ENCODE assay signal across 8 cellular contexts in the genomic region with DNA sequence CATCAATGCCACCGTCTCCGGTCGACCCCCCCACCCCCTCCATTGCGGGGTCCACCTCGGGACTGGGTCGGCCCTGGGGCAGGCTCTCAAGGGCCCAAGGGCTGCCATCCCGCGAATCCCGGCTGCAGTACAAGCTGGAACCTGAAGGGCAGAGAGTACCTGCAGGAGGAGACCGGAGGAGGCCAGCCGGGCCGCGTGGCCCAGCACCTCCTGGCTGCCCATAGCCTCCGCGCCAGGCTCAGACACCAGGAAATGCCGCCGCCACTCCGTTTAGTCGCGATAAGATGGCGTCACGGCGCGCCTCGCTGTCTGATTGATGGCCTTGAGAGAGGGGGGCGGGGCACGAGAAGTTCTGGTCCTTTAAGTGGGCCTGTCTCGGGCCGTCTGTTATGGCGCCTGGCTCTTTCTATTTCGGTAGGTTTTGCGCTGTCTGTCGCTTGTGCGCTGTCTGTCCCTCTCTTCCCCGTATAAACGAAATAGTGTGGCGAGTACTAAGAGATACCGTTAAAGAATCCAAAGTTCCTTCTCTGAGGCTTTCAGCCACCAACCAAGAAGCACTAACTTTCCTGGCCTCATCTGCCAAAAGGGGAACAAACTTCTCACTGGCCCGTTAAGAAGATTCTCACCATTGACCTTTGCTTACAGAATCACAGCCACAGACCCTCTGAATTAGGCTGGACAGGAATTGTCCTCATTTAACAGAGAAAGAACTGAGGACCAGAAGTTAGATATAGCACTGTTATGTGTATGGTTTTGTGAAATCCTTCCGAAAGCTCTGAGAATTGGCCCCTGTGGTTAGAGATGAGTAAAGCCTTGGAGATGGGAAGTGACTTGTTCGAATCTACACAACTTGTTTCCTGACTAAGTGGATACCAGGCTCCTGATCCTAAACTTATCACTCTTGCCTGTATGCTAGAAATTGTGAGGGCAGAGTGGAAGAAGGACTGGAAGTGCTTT. TPM values are rescaled to one million over a fixed set of nuclear protein-coding genes. Genes with fewer than 3 reads are reported as not detected.
DNase-seq lines count a peak whose midpoint lies in the region; ATAC-seq and TF ChIP-seq lines count a peak whose summit lies in the region.

Gene RFT1 (minus strand): TSS at position 257 of the 957 bp plus-strand sequence. CDS start 35 bp downstream, at position 222.

- H3K36me3 ChIP-seq in colonic mucosa: no peaks in the 10 kb centered on the region

- ATAC-seq in HG03439 (IDR thresholded peaks at IDR 0.05; ENCODE audit: unreplicated experiment): peak; percentile 80

- no peaks in the 10 kb centered on the region for H3K9me3 Mint-ChIP-seq in activated CD4-positive, alpha-beta T cell treated with anti-CD3 and anti-CD28 coated beads, Interleukin-2, amount 10 ng/mL, durations not matched to agents 24 days and 14 days

- no peaks in the 10 kb centered on the region for H3K9me3 ChIP-seq in colonic mucosa

- peak; percentile 96 to 97 for DNase-seq in AML-193 (lab: John Stamatoyannopoulos, UW)
- peak; percentile 74 for DNase-seq in NCI-H526 treated with DMSO at 0.1 percent for 48 hours (lab: John Stamatoyannopoulos, UW)
- peak; percentile 100 for DNase-seq in activated CD4-positive, alpha-beta T cell treated with anti-CD3 and anti-CD28 coated beads, Interleukin-2, amount 10 ng/mL, durations not matched to agents 24 days and 14 days
- DNase-seq in colonic mucosa: peak; percentile 99
- DNase-seq in stimulated activated CD4-positive, alpha-beta T cell treated with anti-CD3 and anti-CD28 coated beads, Interleukin-1b, Interleukin-23, amount 100 ng/mL, for 24 hours (ENCODE audit: low read depth in 4 of 4, low spot score in 1 of 4): peak; percentile 96 to 99 (median 96)

- H3K27me3 ChIP-seq in colonic mucosa (no peaks in the 10 kb centered on the region), layer of hippocampus (ENCODE audit: control insufficient read depth, insufficient read depth, low read length) (no peaks in the 10 kb centered on the region)

- H3K4me1 ChIP-seq in colonic mucosa: peaks cover 10% of the 10 kb centered on the region

- H3K27me3 Mint-ChIP-seq in activated CD4-positive, alpha-beta T cell treated with anti-CD3 and anti-CD28 coated beads, Interleukin-2, amount 10 ng/mL, durations not matched to agents 24 days and 14 days: no peaks in the 10 kb centered on the region

- peak within 1 kb of the TSS; percentile 92 to 98 for H3K9ac ChIP-seq in colonic mucosa (ENCODE audit: low read depth in 2 of 2, low read length in 2 of 2)

- peak within 1 kb of the TSS; percentile 82 for H3K4me3 ChIP-seq in colonic mucosa

- peak within 1 kb of the TSS; percentile 93 for H3K27ac Mint-ChIP-seq in activated CD4-positive, alpha-beta T cell treated with anti-CD3 and anti-CD28 coated beads, Interleukin-2, amount 10 ng/mL, durations not matched to agents 24 days and 14 days

- H3K4me3 Mint-ChIP-seq in activated CD4-positive, alpha-beta T cell treated with anti-CD3 and anti-CD28 coated beads, Interleukin-2, amount 10 ng/mL, durations not matched to agents 24 days and 14 days: peak within 1 kb of the TSS; percentile 89

- TF ChIP-seq CTCF in colonic mucosa (IDR thresholded peaks at IDR 0.05): no peak

- peaks cover 15% of the 10 kb centered on the region for H3K4me1 Mint-ChIP-seq in activated CD4-positive, alpha-beta T cell treated with anti-CD3 and anti-CD28 coated beads, Interleukin-2, amount 10 ng/mL, durations not matched to agents 24 days and 14 days

- intact Hi-C loops in activated CD4-positive, alpha-beta T cell treated with anti-CD3 and anti-CD28 coated beads, Interleukin-2, amount 10 ng/mL, durations not matched to agents 24 days and 14 days (cut with micrococcal nuclease): loop anchor here (1.0 to 10.0 kb wide), 5 partner anchors 16 to 214 kb away; partner anchors contain the start of gene DCP1A
- intact Hi-C loops in colonic mucosa (cut with DNase I): no loop called here

- H3K36me3 Mint-ChIP-seq in activated CD4-positive, alpha-beta T cell treated with anti-CD3 and anti-CD28 coated beads, Interleukin-2, amount 10 ng/mL, durations not matched to agents 24 days and 14 days (ENCODE audit: low read depth): peaks cover 6% of the 10 kb centered on the region

- peak; percentile 94 for TF ChIP-seq POLR2A in GM19193 (IDR thresholded peaks at IDR 0.05; ENCODE audit: extremely low read depth, insufficient read depth, insufficient read length)

- H3K27ac ChIP-seq in colonic mucosa (peak within 1 kb of the TSS; percentile 86), layer of hippocampus (ENCODE audit: low read depth, low read length) (peak within 1 kb of the TSS; percentile 81)

RNA-seq across cellular contexts. Expression of gene RFT1, which starts in this region (rescaled TPM):
- total RNA-seq in activated CD4-positive, alpha-beta T cell treated with anti-CD3 and anti-CD28 coated beads, Interleukin-2, amount 10 ng/mL, durations not matched to agents 24 days and 14 days: 47.4 and 47.6 TPM in 2 replicates
- 10 to 100 TPM; 15.3 to 30.4 TPM for total RNA-seq in colonic mucosa

Comparison
In these comparisons a context has a peak if more than half of its experiments do, and no peak if none do; other contexts are left out.
1. Peak in every context shown above with its lines: DNase-seq, ATAC-seq, H3K4me3 ChIP-seq and H3K27ac ChIP-seq.